Comparison of ENCODE assay signal across 30 cellular contexts in genomic region chr20:62649140-62649539, GRCh38. TPM values are rescaled to one million over a fixed set of nuclear protein-coding genes. Genes with fewer than 3 reads are reported as not detected.
DNase-seq lines count a peak whose midpoint lies in the region; ATAC-seq, FAIRE-seq and TF ChIP-seq lines count a peak whose summit lies in the region.
"Had no signal": no experiment of that assay in that cellular context is flagged by ENCODE, and none has a peak within 500 bp of the region (broad histone marks: within the 10 kb centered on the region; RNA-seq: fewer than 3 reads in every experiment).

No MANE protein-coding gene starts in this region.

- no peak overlapping the region for H3K9ac ChIP-seq in K562 (ENCODE audit: insufficient read depth in 1 of 2, low read depth in 2 of 2, low read length in 2 of 2)
- H3K9ac ChIP-seq: GM23248 had no signal

- peak overlapping the region; percentile 40 for H3K27ac Mint-ChIP-seq in activated T-cell treated with anti-CD3 and anti-CD28 coated beads, Interleukin-2, amount 50 U/mL, for 24 hours
- peak overlapping the region; percentile 94 for H3K27ac Mint-ChIP-seq in stimulated activated effector memory CD8-positive, alpha-beta T cell treated with anti-CD3 and anti-CD28 coated beads, Interleukin-12 subunit alpha, Interleukin-12 subunit beta, amount 100 ng/mL, for 72 hours
- H3K27ac Mint-ChIP-seq: mesothelial cell of epicardium had no signal

- CTCF ChIA-PET in K562 (lab: Yijun Ruan, JAX; ENCODE audit: low intra/inter-chr PET ratio) = interaction anchor here (0.8 kb wide), 1 partner anchor 381 kb away, joined by 3 read pairs; no protein-coding TSS in a partner anchor

- TF ChIP-seq CTCF in K562 (IDR thresholded peaks at IDR 0.05 in 2 of 3, conservative IDR thresholded peaks at IDR 0.05 in 1 of 3; ENCODE audit: insufficient read depth in 2 of 3, low read depth in 1 of 3, low read length in 3 of 3) (no peak), body of pancreas (IDR thresholded peaks at IDR 0.05) (no peak)

- peaks cover 71% of the 10 kb centered on the region for H3K36me3 Mint-ChIP-seq in activated T-cell treated with anti-CD3 and anti-CD28 coated beads, Interleukin-2, amount 50 U/mL, for 24 hours (ENCODE audit: low read depth)
- H3K36me3 Mint-ChIP-seq in stimulated activated effector memory CD8-positive, alpha-beta T cell treated with anti-CD3 and anti-CD28 coated beads, Interleukin-12 subunit alpha, Interleukin-12 subunit beta, amount 100 ng/mL, for 72 hours = peaks cover 34% of the 10 kb centered on the region
- H3K36me3 Mint-ChIP-seq: immature natural killer cell, mesothelial cell of epicardium, natural killer cell, T-cell had no signal

- no peak overlapping the region for H3K27ac ChIP-seq in K562 (ENCODE audit: extremely low read depth, low read depth, low read length)
- no peak overlapping the region for H3K27ac ChIP-seq in body of pancreas
- H3K27ac ChIP-seq: brain microvascular endothelial cell, GM23248, SJSA1, thoracic aorta had no signal

- 80% methylated on average over 4 of the region's 6 CpGs for WGBS in K562 (ENCODE audit: insufficient coverage, low coverage, missing lambda C conversion rate)
- 89 to 91% methylated on average over 6 of the region's 6 CpGs for WGBS in body of pancreas, 2 donors

- TF ChIP-seq EP300 in K562 (IDR thresholded peaks at IDR 0.05; ENCODE audit: low read length) = no peak

- POLR2A ChIA-PET in K562 (lab: Yijun Ruan, JAX) = interaction anchor here (0.7 kb wide), 1 partner anchor 9 kb away, joined by 3 read pairs; no protein-coding TSS in a partner anchor

- TF ChIP-seq POLR2A in K562 (conservative IDR thresholded peaks at IDR 0.05) (no peak), body of pancreas (IDR thresholded peaks at IDR 0.05) (no peak)

- peaks cover 36% of the 10 kb centered on the region for H4K20me1 ChIP-seq in K562 (replicated peaks; ENCODE audit: control insufficient read depth, insufficient read depth, low read length)

- DNase-seq in activated T-cell treated with anti-CD3 and anti-CD28 coated beads, Interleukin-2, amount 50 U/mL, for 24 hours = no peak
- no peak for DNase-seq in activated T-cell treated with anti-CD3 and anti-CD28 coated beads, Interleukin-2, amount 50 U/mL, for 1 hour
- DNase-seq in GM19239 (ENCODE audit: insufficient read length, low spot score) (no peak), K562 (ENCODE audit: extremely low read depth in 1 of 4, low spot score in 3 of 4) (no peak), body of pancreas (no peak)
- no peak for DNase-seq in stimulated activated effector memory CD8-positive, alpha-beta T cell treated with anti-CD3 and anti-CD28 coated beads, Interleukin-12 subunit alpha, Interleukin-12 subunit beta, amount 100 ng/mL, for 72 hours (ENCODE audit: low spot score in 2 of 2)
- DNase-seq: ACHN; activated CD4-positive, alpha-beta T cell treated with anti-CD3 and anti-CD28 coated beads for 48 hours; activated effector memory CD4-positive, alpha-beta T cell treated with Interleukin-2 at 50 U/mL for 16 hours; brain microvascular endothelial cell; effector memory CD4-positive, alpha-beta T cell; GM23248; HFFc6; hippocampal formation; immature natural killer cell; left lung; natural killer cell; NCI-H146; NCI-H2171 treated with DMSO at 0.1 percent for 48 hours; NCI-H526; stimulated activated CD4-positive, alpha-beta T cell treated with anti-CD3 and anti-CD28 coated beads, Interleukin-4, amount 100 ng/mL, for 24 hours; stimulated activated naive CD4-positive, alpha-beta T cell treated with Interleukin-2 at 50 U/mL for 16 hours; T-cell had no signal

- FAIRE-seq in GM19239 (lab: Jason Lieb, UNC) = peak; percentile 58
- FAIRE-seq in K562 (lab: Jason Lieb, UNC) = peak; percentile 44

- H3K4me2 ChIP-seq in K562 (ENCODE audit: insufficient read depth, low read length) = no peak overlapping the region

- H3K9me3 Mint-ChIP-seq in activated T-cell treated with anti-CD3 and anti-CD28 coated beads, Interleukin-2, amount 50 U/mL, for 24 hours = no peaks in the 10 kb centered on the region
- H3K9me3 Mint-ChIP-seq in stimulated activated effector memory CD8-positive, alpha-beta T cell treated with anti-CD3 and anti-CD28 coated beads, Interleukin-12 subunit alpha, Interleukin-12 subunit beta, amount 100 ng/mL, for 72 hours = no peaks in the 10 kb centered on the region
- H3K9me3 Mint-ChIP-seq: HFFc6, immature natural killer cell, mesothelial cell of epicardium, natural killer cell, T-cell had no signal

- H3K9me3 ChIP-seq in K562 (replicated peaks; ENCODE audit: control insufficient read depth, insufficient read depth, low read depth, low read length) (no peaks in the 10 kb centered on the region), body of pancreas (no peaks in the 10 kb centered on the region)
- H3K9me3 ChIP-seq: gastroesophageal sphincter, left lung, SJSA1, thoracic aorta had no signal

- H3K36me3 ChIP-seq in K562 (ENCODE audit: control insufficient read depth, insufficient read depth, low read length) = peaks cover 49% of the 10 kb centered on the region; the same call in 2 of the 3 replicates
- no peaks in the 10 kb centered on the region for H3K36me3 ChIP-seq in body of pancreas (replicated peaks in 1 of 2; ENCODE audit: insufficient read depth in 1 of 2, low read depth in 2 of 2)
- H3K36me3 ChIP-seq: brain microvascular endothelial cell, gastroesophageal sphincter, thoracic aorta had no signal

- peaks cover 12% of the 10 kb centered on the region for H3K9me1 ChIP-seq in K562 (ENCODE audit: control insufficient read depth, insufficient read depth, low read length)

- H3K79me2 ChIP-seq in K562 (ENCODE audit: control insufficient read depth, insufficient read depth, low read length) = peaks cover 65% of the 10 kb centered on the region

- BruUV-seq in K562 (replicated peaks; lab: Mats Ljungman, UMichigan) = no TSS peak

- H3K4me1 ChIP-seq in K562 (replicated peaks in 1 of 2; ENCODE audit: control insufficient read depth in 2 of 2, insufficient read depth in 2 of 2, low read length in 2 of 2) (peaks cover 19 to 82% of the 10 kb centered on the region in 2 experiments), body of pancreas (peaks cover 40% of the 10 kb centered on the region)

- H2AFZ ChIP-seq in K562 (ENCODE audit: low read depth, low read length) = no peak overlapping the region
- H2AFZ ChIP-seq: GM23248 had no signal

- in situ Hi-C loops in K562 (cut with MboI) = no loop called here

- H3K27me3 ChIP-seq in K562 (ENCODE audit: control insufficient read depth in 2 of 2, insufficient read depth in 2 of 2, low read length in 2 of 2) (no peaks in the 10 kb centered on the region), body of pancreas (no peaks in the 10 kb centered on the region)
- H3K27me3 ChIP-seq: SJSA1 had no signal

- H3K4me3 ChIP-seq in K562 (no peak overlapping the region), body of pancreas (no peak overlapping the region)
- H3K4me3 ChIP-seq: gastroesophageal sphincter, GM23248, left lung, SJSA1, thoracic aorta had no signal

- no peaks in the 10 kb centered on the region for H3K27me3 Mint-ChIP-seq in activated T-cell treated with anti-CD3 and anti-CD28 coated beads, Interleukin-2, amount 50 U/mL, for 24 hours
- H3K27me3 Mint-ChIP-seq: T-cell had no signal

- intact Hi-C loops in K562 (cut with micrococcal nuclease) = no loop called here
- intact Hi-C loops in body of pancreas (cut with DNase I) = no loop called here

- H3K4me1 Mint-ChIP-seq in activated T-cell treated with anti-CD3 and anti-CD28 coated beads, Interleukin-2, amount 50 U/mL, for 24 hours (ENCODE audit: low read depth) = peaks cover 62% of the 10 kb centered on the region
- H3K4me1 Mint-ChIP-seq in stimulated activated effector memory CD8-positive, alpha-beta T cell treated with anti-CD3 and anti-CD28 coated beads, Interleukin-12 subunit alpha, Interleukin-12 subunit beta, amount 100 ng/mL, for 72 hours = peaks cover 42% of the 10 kb centered on the region

- TF ChIP-seq RAD21 in K562 (CRISPR knock-in tag; conservative IDR thresholded peaks at IDR 0.05 in 1 of 2, IDR thresholded peaks at IDR 0.05 in 1 of 2) = no peak

- ATAC-seq in K562 = no peak
- ATAC-seq in stimulated activated effector memory CD8-positive, alpha-beta T cell treated with anti-CD3 and anti-CD28 coated beads, Interleukin-12 subunit alpha, Interleukin-12 subunit beta, amount 100 ng/mL, for 72 hours = no peak
- no peak for ATAC-seq in GM19328 (IDR thresholded peaks at IDR 0.05; ENCODE audit: unreplicated experiment)
- no peak for ATAC-seq in body of pancreas
- no peak for ATAC-seq in HG02759 (IDR thresholded peaks at IDR 0.05; ENCODE audit: unreplicated experiment)
- ATAC-seq: esophagus mucosa, gastroesophageal sphincter, left lung, natural killer cell, T-cell had no signal

- H3K4me3 Mint-ChIP-seq in activated T-cell treated with anti-CD3 and anti-CD28 coated beads, Interleukin-2, amount 50 U/mL, for 24 hours = no peak overlapping the region
- H3K4me3 Mint-ChIP-seq in stimulated activated effector memory CD8-positive, alpha-beta T cell treated with anti-CD3 and anti-CD28 coated beads, Interleukin-12 subunit alpha, Interleukin-12 subunit beta, amount 100 ng/mL, for 72 hours = no peak overlapping the region
- H3K4me3 Mint-ChIP-seq: HFFc6, mesothelial cell of epicardium, natural killer cell, T-cell had no signal

RNA-seq across cellular contexts. Expression of gene SLCO4A1, which starts 6.8 kb away (rescaled TPM):
- total RNA-seq in K562 (2011; cell fraction: chromatin; rRNA removed; ENCODE audit: low replicate concordance) = 21.8 and 48.7 TPM in 2 replicates
- total RNA-seq in K562 (2011; cell fraction: nucleolus; rRNA removed) = 35.3 and 40.5 TPM in 2 replicates
- total RNA-seq in K562 (2011; cell fraction: nucleoplasm; rRNA removed) = 24.4 TPM in 2 replicates
- total RNA-seq in K562 (2014; rRNA removed) (16.2 and 26.3 TPM in 2 replicates), K562 (2014; rRNA removed; fragmentation: Illumina TruSeq; extraction: Trizol) (6.8 and 7.3 TPM in 2 replicates), K562 (2015; rRNA removed; fragmentation: Illumina TruSeq; extraction: Trizol) (12.1 and 13.9 TPM in 2 replicates), K562 (2021) (21.9 and 25.2 TPM in 2 replicates), body of pancreas (1 to 10 TPM; 2.6 to 6.2 TPM)
- polyA plus RNA-seq in K562 (2011; rRNA removed) (12.3 and 13.2 TPM in 2 replicates), K562 (2014; fragmentation: Illumina TruSeq; extraction: Trizol) (13.6 and 15.4 TPM in 2 replicates), K562 (2014; fragmentation: Nextera tagmentation; extraction: Ambion mirVana) (1 to 10 TPM; 1.6 to 3.1 TPM), K562 (2014; rRNA removed) (12.8 and 17.7 TPM in 2 replicates)
- 10.5 and 25.9 TPM in 2 replicates for polyA plus RNA-seq in K562 (2011; cell fraction: cytosol; rRNA removed)
- polyA plus RNA-seq in K562 (2011; cell fraction: nucleus; rRNA removed) = 46.8 and 83.4 TPM in 2 replicates
- polyA plus RNA-seq in K562 (2012) = 6.1 and 15.2 TPM in 2 replicates
- 5.1 and 5.5 TPM in 2 replicates for polyA minus RNA-seq in K562 (2011; rRNA and poly(A)+ RNA removed)
- 13.4 and 13.6 TPM in 2 replicates for polyA minus RNA-seq in K562 (2011; cell fraction: cytosol; rRNA and poly(A)+ RNA removed)
- 11.7 and 15.8 TPM in 2 replicates for polyA minus RNA-seq in K562 (2011; cell fraction: nucleus; rRNA and poly(A)+ RNA removed)

RNA-seq across cellular contexts. Expression of gene NTSR1, which starts 59.5 kb away (rescaled TPM):
- 0.25 TPM in 1 of 2 replicates, not detected in the other for total RNA-seq in K562 (2011; cell fraction: chromatin; rRNA removed; ENCODE audit: low replicate concordance)
- total RNA-seq in K562 (2011; cell fraction: nucleolus; rRNA removed) = 0.17 TPM in 1 of 2 replicates, not detected in the other
- 0.15 TPM in 2 replicates for total RNA-seq in K562 (2011; cell fraction: nucleoplasm; rRNA removed)
- total RNA-seq in K562 (2014; rRNA removed) (0.41 TPM in 1 of 2 replicates, not detected in the other), K562 (2014; rRNA removed; fragmentation: Illumina TruSeq; extraction: Trizol) (0.04 TPM in 1 of 2 replicates, not detected in the other), K562 (2015; rRNA removed; fragmentation: Illumina TruSeq; extraction: Trizol) (0.14 and 0.15 TPM in 2 replicates), K562 (2021) (0.38 and 0.40 TPM in 2 replicates), body of pancreas (not detected)
- polyA plus RNA-seq in K562 (2011; rRNA removed) (0.07 and 0.12 TPM in 2 replicates), K562 (2014; fragmentation: Illumina TruSeq; extraction: Trizol) (0.22 and 0.25 TPM in 2 replicates), K562 (2014; fragmentation: Nextera tagmentation; extraction: Ambion mirVana) (not detected), K562 (2014; rRNA removed) (0.04 and 0.12 TPM in 2 replicates)
- polyA plus RNA-seq in K562 (2011; cell fraction: cytosol; rRNA removed) = 0.10 and 0.31 TPM in 2 replicates
- polyA plus RNA-seq in K562 (2011; cell fraction: nucleus; rRNA removed) = 0.13 and 0.24 TPM in 2 replicates
- polyA plus RNA-seq in K562 (2012) = 0.51 and 0.61 TPM in 2 replicates
- 0.06 and 0.07 TPM in 2 replicates for polyA minus RNA-seq in K562 (2011; rRNA and poly(A)+ RNA removed)
- not detected in 2 replicates for polyA minus RNA-seq in K562 (2011; cell fraction: cytosol; rRNA and poly(A)+ RNA removed)
- polyA minus RNA-seq in K562 (2011; cell fraction: nucleus; rRNA and poly(A)+ RNA removed) = 0.13 TPM in 1 of 2 replicates, not detected in the other
- total RNA-seq: esophagus mucosa, GM23248, SJSA1, thoracic aorta had no signal
- polyA plus RNA-seq: GM23248, immature natural killer cell had no signal
